ENCODE assay signal across 17 cellular contexts in the genomic region with DNA sequence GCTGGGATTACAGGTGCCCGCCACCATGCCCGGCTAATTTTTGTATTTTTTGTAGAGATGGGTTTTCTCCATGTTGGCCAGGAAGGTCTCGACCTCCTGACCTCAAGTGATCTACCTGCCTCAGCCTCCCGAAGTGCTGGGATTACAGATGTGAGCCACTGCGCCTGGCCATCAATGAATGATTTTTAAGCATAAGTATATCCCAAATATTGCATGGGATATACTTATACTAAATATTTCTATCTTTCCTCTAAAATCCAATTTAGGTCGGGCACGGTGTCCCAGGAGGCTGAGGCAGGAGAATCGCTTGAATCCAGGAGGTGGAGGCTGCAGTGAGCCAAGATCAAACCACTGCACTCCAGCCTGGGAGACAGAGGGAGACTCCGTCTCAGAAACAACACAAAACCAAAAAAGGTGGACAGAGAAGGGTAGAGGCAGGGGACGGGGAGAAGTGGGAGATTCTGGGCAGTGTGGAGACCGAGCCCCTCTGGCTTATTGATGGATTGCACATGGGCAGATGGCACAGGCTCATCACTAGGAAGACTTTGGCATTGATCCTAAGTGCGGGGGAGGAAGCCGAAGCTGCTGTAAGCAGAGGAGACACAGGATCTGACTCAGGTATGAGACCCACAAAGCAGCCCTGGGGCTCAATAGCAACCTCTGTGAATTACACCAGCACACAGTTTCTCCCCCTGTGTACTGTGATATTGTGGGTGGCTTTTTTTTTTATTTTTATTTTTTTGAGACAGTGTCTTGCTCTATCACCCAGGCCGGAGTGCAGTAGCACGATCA. TPM values are rescaled to one million over a fixed set of nuclear protein-coding genes. Genes with fewer than 3 reads are reported as not detected.
DNase-seq lines count a peak whose midpoint lies in the region; ATAC-seq lines count a peak whose summit lies in the region.
"Had no signal": no experiment of that assay in that cellular context is flagged by ENCODE, and none has a peak within 500 bp of the region (broad histone marks: within the 10 kb centered on the region; RNA-seq: fewer than 3 reads in every experiment).

No MANE protein-coding gene starts in this region.

- no peaks in the 10 kb centered on the region for H3K4me1 ChIP-seq in HAP-1

- ATAC-seq in HG03025 (IDR thresholded peaks at IDR 0.05; ENCODE audit: low FRiP score, unreplicated experiment) (no peak), GM21526 (IDR thresholded peaks at IDR 0.05; ENCODE audit: low FRiP score, unreplicated experiment) (no peak), GM21576 (IDR thresholded peaks at IDR 0.05; ENCODE audit: unreplicated experiment) (no peak)
- ATAC-seq: left cardiac atrium; naive thymus-derived CD4-positive, alpha-beta T cell; stimulated activated naive CD8-positive, alpha-beta T cell treated with anti-CD3 and anti-CD28 coated beads, Interleukin-15, amount 100 ng/mL, for 72 hours had no signal

- H3K27me3 ChIP-seq in MG63 (no peaks in the 10 kb centered on the region), HAP-1 (ENCODE audit: low read depth) (no peaks in the 10 kb centered on the region)
- H3K27me3 ChIP-seq: BLaER1 treated with 17β-estradiol and CSF1 and Interleukin-3, amounts not matched to agents 10 nM and 100 nM had no signal

- H3K9me3 ChIP-seq in MG63: no peaks in the 10 kb centered on the region
- H3K9me3 ChIP-seq in HAP-1: no peaks in the 10 kb centered on the region
- H3K9me3 ChIP-seq: BLaER1 treated with 17β-estradiol and CSF1 and Interleukin-3, amounts not matched to agents 10 nM and 100 nM had no signal

- in situ Hi-C loops in HAP-1 (cut with MboI; ENCODE audit: low sequenced_read_pairs): no loop called here

- DNase-seq in DMS 273 (lab: John Stamatoyannopoulos, UW; ENCODE audit: unreplicated experiment) (peak; percentile 89), MG63 (peak; percentile 60), amniotic stem cell (lab: John Stamatoyannopoulos, UW) (peak; percentile 58), glomerular visceral epithelial cell (ENCODE audit: extremely low spot score) (peak; percentile 30), HAP-1 (ENCODE audit: low spot score in 2 of 2) (no peak)
- DNase-seq: activated CD4-positive, CD25-positive, alpha-beta regulatory T cell; activated naive CD8-positive, alpha-beta T cell treated with anti-CD3 and anti-CD28 coated beads for 36 hours; activated T-cell treated with anti-CD3 and anti-CD28 coated beads for 4 hours; left cardiac atrium; naive thymus-derived CD4-positive, alpha-beta T cell; NCI-H1694; NCI-H748 treated with DMSO at 0.1 percent for 48 hours; stimulated activated naive CD8-positive, alpha-beta T cell treated with anti-CD3 and anti-CD28 coated beads, Interleukin-15, amount 100 ng/mL, for 72 hours had no signal

- H3K36me3 ChIP-seq in MG63 (no peaks in the 10 kb centered on the region), HAP-1 (replicated peaks) (no peaks in the 10 kb centered on the region)

- H3K4me3 ChIP-seq in MG63: no peak overlapping the region
- H3K4me3 ChIP-seq in HAP-1: no peak overlapping the region
- H3K4me3 ChIP-seq: BLaER1 treated with 17β-estradiol and CSF1 and Interleukin-3, amounts not matched to agents 10 nM and 100 nM had no signal

RNA-seq across cellular contexts. Expression of a gene that starts 13.5 kb away (rescaled TPM):
- not detected in 2 replicates for total RNA-seq in MG63 (2014; rRNA removed; shearing (Covaris generic); ENCODE audit: low replicate concordance)

RNA-seq across cellular contexts. Expression of a gene that starts 20.1 kb away (rescaled TPM):
- 47.1 and 56.8 TPM in 2 replicates for total RNA-seq in MG63 (2014; rRNA removed; shearing (Covaris generic); ENCODE audit: low replicate concordance)

RNA-seq across cellular contexts. Expression of a gene that starts 21.8 kb away (rescaled TPM):
- 140 and 291 TPM in 2 replicates for total RNA-seq in MG63 (2014; rRNA removed; shearing (Covaris generic); ENCODE audit: low replicate concordance)

RNA-seq across cellular contexts. Expression of a gene that starts 57.7 kb away (rescaled TPM):
- total RNA-seq in MG63 (2014; rRNA removed; shearing (Covaris generic); ENCODE audit: low replicate concordance): 0.59 and 3.2 TPM in 2 replicates

Comparison
In these comparisons a context has a peak if more than half of its experiments do, and no peak if none do; other contexts are left out.
1. DNase-seq: peak in DMS 273 (single experiment), MG63 (single experiment), amniotic stem cell (single experiment) and glomerular visceral epithelial cell (single experiment); none in HAP-1 (0 of 2).